ENCODE assay signal across 11 cellular contexts in genomic region chr4:56668267-56668666, GRCh38. TPM values are rescaled to one million over a fixed set of nuclear protein-coding genes. Genes with fewer than 3 reads are reported as not detected.
A peak's percentile ranks its signal among the peaks of the same experiment; 100 is the strongest.
DNase-seq lines count a peak whose midpoint lies in the region; ATAC-seq and TF ChIP-seq lines count a peak whose summit lies in the region.
"Had no signal": no experiment of that assay in that cellular context is flagged by ENCODE, and none has a peak within 500 bp of the region (broad histone marks: within the 10 kb centered on the region; RNA-seq: fewer than 3 reads in every experiment).

No MANE protein-coding gene starts in this region.

- H4K20me1 ChIP-seq in smooth muscle cell (ENCODE audit: low read depth), result no peaks in the 10 kb centered on the region

- POLR2A ChIA-PET in activated CD8-positive, alpha-beta T cell treated with anti-CD3 and anti-CD28 coated beads for 36 hours (lab: Charles Lee), result no interaction called here
- POLR2A ChIA-PET in activated CD8-positive, alpha-beta T cell treated with anti-CD3 and anti-CD28 coated beads, Interleukin-2, amount 10 ng/mL, durations not matched to agents 7 days and 5 days (lab: Charles Lee), result no interaction called here

- H3K36me3 ChIP-seq in smooth muscle cell (ENCODE audit: low read depth) (no peaks in the 10 kb centered on the region), ascending aorta (no peaks in the 10 kb centered on the region)

- ATAC-seq in activated CD8-positive, alpha-beta T cell treated with anti-CD3 and anti-CD28 coated beads for 36 hours, result peak; percentile 51
- no peak for ATAC-seq in activated CD8-positive, alpha-beta T cell treated with anti-CD3 and anti-CD28 coated beads, Interleukin-2, amount 10 ng/mL, durations not matched to agents 7 days and 5 days
- ATAC-seq in HG02885 (IDR thresholded peaks at IDR 0.05; ENCODE audit: poor library complexity, unreplicated experiment), result no peak

- H3K27ac Mint-ChIP-seq in activated CD8-positive, alpha-beta T cell treated with anti-CD3 and anti-CD28 coated beads for 36 hours, result no peak overlapping the region
- no peak overlapping the region for H3K27ac Mint-ChIP-seq in activated CD8-positive, alpha-beta T cell treated with anti-CD3 and anti-CD28 coated beads, Interleukin-2, amount 10 ng/mL, durations not matched to agents 7 days and 5 days
- no peak overlapping the region for H3K27ac Mint-ChIP-seq in chondrocyte (ENCODE audit: unreplicated experiment)
- H3K27ac Mint-ChIP-seq: activated naive CD8-positive, alpha-beta T cell treated with anti-CD3 and anti-CD28 coated beads, Interleukin-2, amount 10 ng/mL, durations not matched to agents 7 days and 5 days; CD4-positive, alpha-beta memory T cell; naive B cell had no signal

- no peaks in the 10 kb centered on the region for H3K36me3 Mint-ChIP-seq in activated CD8-positive, alpha-beta T cell treated with anti-CD3 and anti-CD28 coated beads for 36 hours (ENCODE audit: low read depth)
- no peaks in the 10 kb centered on the region for H3K36me3 Mint-ChIP-seq in activated CD8-positive, alpha-beta T cell treated with anti-CD3 and anti-CD28 coated beads, Interleukin-2, amount 10 ng/mL, durations not matched to agents 7 days and 5 days (ENCODE audit: low read depth)
- no peaks in the 10 kb centered on the region for H3K36me3 Mint-ChIP-seq in chondrocyte (ENCODE audit: low read depth)
- H3K36me3 Mint-ChIP-seq: activated naive CD8-positive, alpha-beta T cell treated with anti-CD3 and anti-CD28 coated beads, Interleukin-2, amount 10 ng/mL, durations not matched to agents 7 days and 5 days; CD4-positive, alpha-beta memory T cell had no signal

- peaks cover 9% of the 10 kb centered on the region for H3F3A ChIP-seq in smooth muscle cell (ENCODE audit: low read depth)

- peak; percentile 37 for TF ChIP-seq CTCF in activated CD8-positive, alpha-beta T cell treated with anti-CD3 and anti-CD28 coated beads for 36 hours (IDR thresholded peaks at IDR 0.05)
- TF ChIP-seq CTCF in LNCAP (IDR thresholded peaks at IDR 0.05), result peak; percentile 36; the same call in 1 of the 2 replicates
- TF ChIP-seq CTCF in chondrocyte (IDR thresholded peaks at IDR 0.05), result peak; percentile 61
- peak; percentile 32 for TF ChIP-seq CTCF in smooth muscle cell (IDR thresholded peaks at IDR 0.05; ENCODE audit: borderline replicate concordance, insufficient read depth, poor library complexity, severe bottlenecking)
- no peak for TF ChIP-seq CTCF in ascending aorta (IDR thresholded peaks at IDR 0.05)

- H2AFZ ChIP-seq in smooth muscle cell (ENCODE audit: low read depth), result no peak overlapping the region

- H3K27me3 Mint-ChIP-seq in activated CD8-positive, alpha-beta T cell treated with anti-CD3 and anti-CD28 coated beads for 36 hours, result peaks cover 17% of the 10 kb centered on the region
- peaks cover 22% of the 10 kb centered on the region for H3K27me3 Mint-ChIP-seq in activated CD8-positive, alpha-beta T cell treated with anti-CD3 and anti-CD28 coated beads, Interleukin-2, amount 10 ng/mL, durations not matched to agents 7 days and 5 days (ENCODE audit: low read depth)
- H3K27me3 Mint-ChIP-seq in chondrocyte (ENCODE audit: low read depth), result peaks cover 27% of the 10 kb centered on the region

- H3K27ac ChIP-seq in smooth muscle cell (ENCODE audit: low read depth) (no peak overlapping the region), ascending aorta (no peak overlapping the region)

- peaks cover 8% of the 10 kb centered on the region for H3K9me3 Mint-ChIP-seq in activated CD8-positive, alpha-beta T cell treated with anti-CD3 and anti-CD28 coated beads for 36 hours
- peaks cover 11% of the 10 kb centered on the region for H3K9me3 Mint-ChIP-seq in activated CD8-positive, alpha-beta T cell treated with anti-CD3 and anti-CD28 coated beads, Interleukin-2, amount 10 ng/mL, durations not matched to agents 7 days and 5 days (ENCODE audit: insufficient read depth)
- H3K9me3 Mint-ChIP-seq in chondrocyte (ENCODE audit: low read depth), result peaks cover 2% of the 10 kb centered on the region
- H3K9me3 Mint-ChIP-seq: activated naive CD8-positive, alpha-beta T cell treated with anti-CD3 and anti-CD28 coated beads, Interleukin-2, amount 10 ng/mL, durations not matched to agents 7 days and 5 days had no signal

- H3K4me3 ChIP-seq in smooth muscle cell (no peak overlapping the region), ascending aorta (no peak overlapping the region)

- H3K4me1 Mint-ChIP-seq in activated CD8-positive, alpha-beta T cell treated with anti-CD3 and anti-CD28 coated beads for 36 hours (ENCODE audit: low read depth), result peaks cover 6% of the 10 kb centered on the region
- H3K4me1 Mint-ChIP-seq in activated CD8-positive, alpha-beta T cell treated with anti-CD3 and anti-CD28 coated beads, Interleukin-2, amount 10 ng/mL, durations not matched to agents 7 days and 5 days (ENCODE audit: low read depth), result no peaks in the 10 kb centered on the region
- peaks cover 30% of the 10 kb centered on the region for H3K4me1 Mint-ChIP-seq in chondrocyte (ENCODE audit: low read depth)
- H3K4me1 Mint-ChIP-seq: activated naive CD8-positive, alpha-beta T cell treated with anti-CD3 and anti-CD28 coated beads, Interleukin-2, amount 10 ng/mL, durations not matched to agents 7 days and 5 days; CD4-positive, alpha-beta memory T cell had no signal

- no peaks in the 10 kb centered on the region for H3K27me3 ChIP-seq in smooth muscle cell (ENCODE audit: low read depth)
- H3K27me3 ChIP-seq in ascending aorta, result no peaks in the 10 kb centered on the region

- no peak overlapping the region for H3K4me2 ChIP-seq in smooth muscle cell

- no peak for DNase-seq in activated CD8-positive, alpha-beta T cell treated with anti-CD3 and anti-CD28 coated beads for 36 hours
- DNase-seq in activated CD8-positive, alpha-beta T cell treated with anti-CD3 and anti-CD28 coated beads, Interleukin-2, amount 10 ng/mL, durations not matched to agents 7 days and 5 days, result no peak
- DNase-seq in chondrocyte (ENCODE audit: low spot score) (no peak), smooth muscle cell (lab: John Stamatoyannopoulos, UW; ENCODE audit: unreplicated experiment) (no peak), ascending aorta (ENCODE audit: low spot score in 2 of 2) (no peak), NCI-H128 (lab: John Stamatoyannopoulos, UW; ENCODE audit: unreplicated experiment) (no peak)
- DNase-seq: activated naive CD8-positive, alpha-beta T cell treated with anti-CD3 and anti-CD28 coated beads, Interleukin-2, amount 10 ng/mL, durations not matched to agents 7 days and 5 days; naive B cell had no signal

- H3K9ac ChIP-seq in smooth muscle cell (ENCODE audit: low read depth), result no peak overlapping the region

- H3K9me3 ChIP-seq in smooth muscle cell (replicated peaks; ENCODE audit: low read depth) (no peaks in the 10 kb centered on the region), ascending aorta (peaks cover 0 to 10% of the 10 kb centered on the region in 2 donors)

- CTCF ChIA-PET in activated CD8-positive, alpha-beta T cell treated with anti-CD3 and anti-CD28 coated beads for 36 hours (lab: Charles Lee), result interaction anchor here (1.8 kb wide), 1 partner anchor 168 kb away, joined by 8 read pairs; no protein-coding TSS in a partner anchor
- CTCF ChIA-PET in activated CD8-positive, alpha-beta T cell treated with anti-CD3 and anti-CD28 coated beads, Interleukin-2, amount 10 ng/mL, durations not matched to agents 7 days and 5 days (lab: Charles Lee), result interaction anchor here (1.0 to 4.2 kb wide), 3 partner anchors 9 to 168 kb away, joined by 3 to 20 read pairs (median 7); no protein-coding TSS in a partner anchor

- WGBS in smooth muscle cell (ENCODE audit: low lambda C conversion rate), result 85% methylated on average over 4 of the region's 4 CpGs

- H3K4me1 ChIP-seq in smooth muscle cell (ENCODE audit: low read depth) (no peaks in the 10 kb centered on the region), ascending aorta (no peaks in the 10 kb centered on the region)

- no peaks in the 10 kb centered on the region for H3K79me2 ChIP-seq in smooth muscle cell (ENCODE audit: low read depth)

- intact Hi-C loops in activated CD8-positive, alpha-beta T cell treated with anti-CD3 and anti-CD28 coated beads for 36 hours (cut with micrococcal nuclease), result no loop called here
- intact Hi-C loops in ascending aorta (cut with DNase I), result loop anchor here (2.0 kb wide), 1 partner anchor 133 kb away; no protein-coding TSS in a partner anchor

- no peak overlapping the region for H3K4me3 Mint-ChIP-seq in activated CD8-positive, alpha-beta T cell treated with anti-CD3 and anti-CD28 coated beads for 36 hours
- no peak overlapping the region for H3K4me3 Mint-ChIP-seq in activated CD8-positive, alpha-beta T cell treated with anti-CD3 and anti-CD28 coated beads, Interleukin-2, amount 10 ng/mL, durations not matched to agents 7 days and 5 days
- H3K4me3 Mint-ChIP-seq in chondrocyte (ENCODE audit: unreplicated experiment), result no peak overlapping the region
- H3K4me3 Mint-ChIP-seq: activated naive CD8-positive, alpha-beta T cell treated with anti-CD3 and anti-CD28 coated beads, Interleukin-2, amount 10 ng/mL, durations not matched to agents 7 days and 5 days; CD4-positive, alpha-beta memory T cell had no signal

RNA-seq across cellular contexts. Expression of gene HOPX, which starts 12.8 kb away (rescaled TPM):
- 10 to 100 TPM; 55.8 to 58.7 TPM for total RNA-seq in activated CD8-positive, alpha-beta T cell treated with anti-CD3 and anti-CD28 coated beads for 36 hours
- 10 to 100 TPM; 63.6 to 67.4 TPM for total RNA-seq in activated CD8-positive, alpha-beta T cell treated with anti-CD3 and anti-CD28 coated beads, Interleukin-2, amount 10 ng/mL, durations not matched to agents 7 days and 5 days
- total RNA-seq in chondrocyte, result 2.0 to 2.7 TPM in 2 of 3 replicates, not detected in the other
- total RNA-seq in smooth muscle cell, result 86.9 and 142 TPM in 2 replicates
- polyA plus RNA-seq in smooth muscle cell, result 66.0 and 111 TPM in 2 replicates
- total RNA-seq in ascending aorta, result 54.2 TPM

Comparison
In these comparisons a context has a peak if more than half of its experiments do, and no peak if none do; other contexts are left out.
1. CTCF ChIP-seq: peak in activated CD8-positive, alpha-beta T cell treated with anti-CD3 and anti-CD28 coated beads for 36 hours (single experiment), LNCAP (single experiment), chondrocyte (single experiment) and smooth muscle cell (single experiment); none in ascending aorta (0 of 3).
2. RNA of gene HOPX, which starts 12.8 kb away (total RNA-seq): 86.9 to 142 TPM in smooth muscle cell, 63.6 to 67.4 TPM in activated CD8-positive, alpha-beta T cell treated with anti-CD3 and anti-CD28 coated beads, Interleukin-2, amount 10 ng/mL, durations not matched to agents 7 days and 5 days, 55.8 to 58.7 TPM in activated CD8-positive, alpha-beta T cell treated with anti-CD3 and anti-CD28 coated beads for 36 hours and 54.2 TPM in ascending aorta (single experiment); 2.0 to 2.7 TPM in chondrocyte; every median in the first group is over 10 times any median in the second.